Comparison of ENCODE assay signal across 8 cellular contexts in the genomic region with DNA sequence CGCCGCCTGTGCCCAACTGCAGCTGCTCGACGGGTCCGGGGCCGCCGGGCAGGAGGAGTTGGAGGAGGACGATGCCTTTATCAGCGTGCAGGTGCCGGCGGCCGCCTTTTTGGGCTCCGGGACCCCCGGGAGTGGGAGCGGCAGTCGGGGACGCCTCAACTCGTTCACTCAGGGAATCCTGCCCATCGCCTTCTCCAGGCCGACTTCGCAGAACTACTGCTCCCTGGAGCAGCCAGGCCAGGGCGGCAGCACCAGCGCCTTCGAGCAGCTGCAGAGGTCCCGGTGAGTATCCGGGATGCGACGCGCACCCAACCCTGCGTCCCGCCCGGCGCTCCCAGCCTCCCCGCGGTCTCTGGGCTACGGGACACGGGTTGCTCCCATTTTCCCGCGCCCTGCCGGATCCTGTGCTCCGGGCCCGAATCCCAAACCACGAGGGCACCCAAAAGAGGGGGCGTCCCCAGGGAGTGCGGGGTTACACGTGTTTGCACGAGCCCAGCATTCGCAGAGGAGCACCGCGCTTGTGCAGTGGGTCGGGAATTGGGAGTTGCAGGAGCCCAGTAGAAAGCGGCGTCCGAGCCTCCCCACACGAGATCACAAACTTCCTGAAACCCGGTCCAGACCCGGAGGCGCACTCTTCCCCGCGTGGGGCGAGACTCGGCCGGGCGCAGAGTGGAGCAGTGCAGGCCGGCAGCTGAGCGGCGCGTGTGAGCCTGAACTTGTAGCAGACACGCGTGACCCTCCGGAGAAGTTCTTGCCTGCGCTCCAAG. TPM values are rescaled to one million over a fixed set of nuclear protein-coding genes. Genes with fewer than 3 reads are reported as not detected.
DNase-seq lines count a peak whose midpoint lies in the region; ATAC-seq and TF ChIP-seq lines count a peak whose summit lies in the region.

No MANE protein-coding gene starts in this region.

- peaks cover 3% of the 10 kb centered on the region; the same call in 1 of the 2 replicates for H3F3A ChIP-seq in Loucy (ENCODE audit: low read depth)

- H3K79me2 ChIP-seq in Loucy (ENCODE audit: insufficient read depth, low read length), result peaks cover 63% of the 10 kb centered on the region

- no peak for TF ChIP-seq CTCF in Loucy (conservative IDR thresholded peaks at IDR 0.05; ENCODE audit: low read length)
- peak in 1 of 3 experiments; percentile 31 for TF ChIP-seq CTCF in ascending aorta (IDR thresholded peaks at IDR 0.05)
- no peak for TF ChIP-seq CTCF in gastrocnemius medialis (IDR thresholded peaks at IDR 0.05 in 4 of 5, conservative IDR thresholded peaks at IDR 0.05 in 1 of 5)

- no peaks in the 10 kb centered on the region for H3K9me2 ChIP-seq in Loucy (replicated peaks; ENCODE audit: low read depth, low read length)

- H3K9me3 ChIP-seq in Loucy (ENCODE audit: insufficient read depth, low read depth, low read length) (no peaks in the 10 kb centered on the region), ascending aorta (no peaks in the 10 kb centered on the region), iPS-18a (ENCODE audit: control insufficient read depth, low read depth, low read length) (no peaks in the 10 kb centered on the region), gastrocnemius medialis (no peaks in the 10 kb centered on the region)

- H3K4me2 ChIP-seq in Loucy (ENCODE audit: low read depth, low read length, poor library complexity, severe bottlenecking), result peak overlapping the region; percentile 82

- no peak overlapping the region for H2AFZ ChIP-seq in Loucy (ENCODE audit: low read length)

- H4K20me1 ChIP-seq in Loucy (ENCODE audit: insufficient read depth, low read length, poor library complexity, severe bottlenecking), result no peaks in the 10 kb centered on the region

- H3K36me3 ChIP-seq in Loucy (ENCODE audit: insufficient read depth, low read length) (no peaks in the 10 kb centered on the region), ascending aorta (no peaks in the 10 kb centered on the region), iPS-18a (ENCODE audit: control insufficient read depth, low read depth, low read length) (peaks cover 8% of the 10 kb centered on the region), gastrocnemius medialis (no peaks in the 10 kb centered on the region)

- in situ Hi-C loops in ACHN (cut with HindIII; ENCODE audit: low pct_ligation_motif_present, low pct_unique_long_range_greater_than_20kb, low sequenced_read_pairs) (no loop called here), gastrocnemius medialis (cut with MboI; ENCODE audit: low sequenced_read_pairs in 4 of 4) (loop anchor here in 3 of 4 donors (10.0 to 25.0 kb wide), 3 partner anchors 238 to 451 kb away; a partner anchor contains a TSS)

- H3K4me3 ChIP-seq in Loucy (ENCODE audit: low read length, poor library complexity, severe bottlenecking) (peak overlapping the region; percentile 78), ascending aorta (peak overlapping the region; percentile 65 to 76), iPS-18a (ENCODE audit: low read length) (peak overlapping the region; percentile 70), gastrocnemius medialis (peak overlapping the region; percentile 47 to 67 (median 51))

- H3K9ac ChIP-seq in Loucy (ENCODE audit: low read depth, low read length, poor library complexity, severe bottlenecking) (peak overlapping the region; percentile 68), iPS-18a (ENCODE audit: low read length) (peak overlapping the region; percentile 74)

- H3K4me1 ChIP-seq in Loucy (ENCODE audit: insufficient read depth, low read length, poor library complexity, severe bottlenecking), result peaks cover 59% of the 10 kb centered on the region
- H3K4me1 ChIP-seq in ascending aorta, result peaks cover 4 to 18% of the 10 kb centered on the region in 2 donors
- H3K4me1 ChIP-seq in iPS-18a (ENCODE audit: control insufficient read depth, low read depth, low read length), result peaks cover 42% of the 10 kb centered on the region
- peaks cover 6 to 15% of the 10 kb centered on the region in 2 donors for H3K4me1 ChIP-seq in gastrocnemius medialis

- ATAC-seq in GM18505 (IDR thresholded peaks at IDR 0.05; ENCODE audit: unreplicated experiment) (peak; percentile 14), gastrocnemius medialis (no peak), HG03469 (IDR thresholded peaks at IDR 0.05; ENCODE audit: unreplicated experiment) (no peak)

- TF ChIP-seq POLR2A in GM18505 (IDR thresholded peaks at IDR 0.05; ENCODE audit: borderline replicate concordance, extremely low read depth, insufficient read depth, insufficient read length), result no peak
- no peak for TF ChIP-seq POLR2A in gastrocnemius medialis (IDR thresholded peaks at IDR 0.05)

- H3K27ac ChIP-seq in ascending aorta (peak overlapping the region; percentile 85 to 91), iPS-18a (ENCODE audit: low read length) (no peak overlapping the region), gastrocnemius medialis (peak overlapping the region; percentile 4 to 60 (median 30))

- H3K27me3 ChIP-seq in Loucy (ENCODE audit: insufficient read depth, low read length, poor library complexity, severe bottlenecking) (no peaks in the 10 kb centered on the region), ascending aorta (no peaks in the 10 kb centered on the region), iPS-18a (ENCODE audit: control insufficient read depth, insufficient read depth, low read length) (peaks cover 21% of the 10 kb centered on the region), gastrocnemius medialis (peaks cover 9 to 28% (median 21%) of the 10 kb centered on the region in 3 donors)

- intact Hi-C loops in ascending aorta (cut with DNase I) (loop anchor here (5.0 kb wide), 1 partner anchor 366 kb away; a partner anchor contains a TSS), gastrocnemius medialis (cut with DNase I; ENCODE audit: low total_unique reads) (loop anchor here (10.0 kb wide), 1 partner anchor 1138 kb away; no protein-coding TSS in a partner anchor)

- DNase-seq in ACHN (peak; percentile 22), ascending aorta (ENCODE audit: low spot score in 2 of 2) (peak in 1 of 2 donors; percentile 71), gastrocnemius medialis (peak in 1 of 2 donors; percentile 18), foreskin melanocyte (no peak)

RNA-seq across cellular contexts. Expression of a gene that starts 1.2 kb away (rescaled TPM):
- total RNA-seq in ascending aorta, result 5.4 TPM
- total RNA-seq in gastrocnemius medialis, result 1 to 10 TPM in 3 of 4 donors, under 1 TPM in 1; 0.58 to 1.6 (median 1.3) TPM
